8 cellular contexts compared by ENCODE assay signal in genomic region chr14:82642425-82642824, GRCh38.
DNase-seq lines count a peak whose midpoint lies in the region; ATAC-seq and TF ChIP-seq lines count a peak whose summit lies in the region.

No MANE protein-coding gene starts in this region.

- peak overlapping the region; percentile 28 for H3K4me3 ChIP-seq in choroid plexus epithelial cell (ENCODE audit: low read depth, low read length)

- H3K27ac Mint-ChIP-seq in T-helper 2 cell treated with Interferon-gamma antibody and Interleukin-4, amounts not matched to agents 5 μg/mL and 100 μg/mL, for 36 hours: peak overlapping the region; percentile 60
- H3K27ac Mint-ChIP-seq in osteocyte (ENCODE audit: unreplicated experiment): peak overlapping the region; percentile 52

- no peaks in the 10 kb centered on the region for H3K36me3 Mint-ChIP-seq in T-helper 2 cell treated with Interferon-gamma antibody and Interleukin-4, amounts not matched to agents 5 μg/mL and 100 μg/mL, for 36 hours (ENCODE audit: low read depth)
- H3K36me3 Mint-ChIP-seq in osteocyte (ENCODE audit: unreplicated experiment): no peaks in the 10 kb centered on the region

- no peaks in the 10 kb centered on the region for H3K4me1 Mint-ChIP-seq in T-helper 2 cell treated with Interferon-gamma antibody and Interleukin-4, amounts not matched to agents 5 μg/mL and 100 μg/mL, for 36 hours (ENCODE audit: low read depth)
- H3K4me1 Mint-ChIP-seq in osteocyte (ENCODE audit: unreplicated experiment): peaks cover 5% of the 10 kb centered on the region

- H3K27me3 Mint-ChIP-seq in T-helper 2 cell treated with Interferon-gamma antibody and Interleukin-4, amounts not matched to agents 5 μg/mL and 100 μg/mL, for 36 hours (ENCODE audit: low read depth): no peaks in the 10 kb centered on the region
- H3K27me3 Mint-ChIP-seq in osteocyte (ENCODE audit: unreplicated experiment): no peaks in the 10 kb centered on the region

- peak overlapping the region; percentile 76 for H3K4me3 Mint-ChIP-seq in T-helper 2 cell treated with Interferon-gamma antibody and Interleukin-4, amounts not matched to agents 5 μg/mL and 100 μg/mL, for 36 hours
- H3K4me3 Mint-ChIP-seq in osteocyte (ENCODE audit: unreplicated experiment): peak overlapping the region; percentile 86

- H3K9me3 Mint-ChIP-seq in T-helper 2 cell treated with Interferon-gamma antibody and Interleukin-4, amounts not matched to agents 5 μg/mL and 100 μg/mL, for 36 hours: peaks cover 22% of the 10 kb centered on the region
- H3K9me3 Mint-ChIP-seq in osteocyte (ENCODE audit: unreplicated experiment): no peaks in the 10 kb centered on the region

- ATAC-seq in GM21717 (IDR thresholded peaks at IDR 0.05; ENCODE audit: unreplicated experiment): no peak

- TF ChIP-seq CTCF in choroid plexus epithelial cell (conservative IDR thresholded peaks at IDR 0.05; ENCODE audit: low read depth, low read length) (no peak), osteocyte (IDR thresholded peaks at IDR 0.05) (no peak)

- peak; percentile 13 for DNase-seq in T-helper 2 cell treated with Interferon-gamma antibody and Interleukin-4, amounts not matched to agents 5 μg/mL and 100 μg/mL, for 36 hours (ENCODE audit: low spot score)
- DNase-seq in T-helper 2 cell (no peak), NCI-H187 (lab: John Stamatoyannopoulos, UW) (peak; percentile 15 to 62), choroid plexus epithelial cell (ENCODE audit: low read depth) (peak; percentile 9), osteocyte (ENCODE audit: extremely low spot score, unreplicated experiment) (peak; percentile 85), dermis blood vessel endothelial cell (no peak), GDM1 (lab: John Stamatoyannopoulos, UW) (no peak)

Comparison
In these comparisons a context has a peak if more than half of its experiments do, and no peak if none do; other contexts are left out.
1. DNase-seq: peak in T-helper 2 cell treated with Interferon-gamma antibody and Interleukin-4, amounts not matched to agents 5 μg/mL and 100 μg/mL, for 36 hours (single experiment), NCI-H187 (2 of 2), choroid plexus epithelial cell (single experiment) and osteocyte (single experiment); none in T-helper 2 cell (0 of 5), dermis blood vessel endothelial cell (single experiment) and GDM1 (single experiment).